In the genomic region with DNA sequence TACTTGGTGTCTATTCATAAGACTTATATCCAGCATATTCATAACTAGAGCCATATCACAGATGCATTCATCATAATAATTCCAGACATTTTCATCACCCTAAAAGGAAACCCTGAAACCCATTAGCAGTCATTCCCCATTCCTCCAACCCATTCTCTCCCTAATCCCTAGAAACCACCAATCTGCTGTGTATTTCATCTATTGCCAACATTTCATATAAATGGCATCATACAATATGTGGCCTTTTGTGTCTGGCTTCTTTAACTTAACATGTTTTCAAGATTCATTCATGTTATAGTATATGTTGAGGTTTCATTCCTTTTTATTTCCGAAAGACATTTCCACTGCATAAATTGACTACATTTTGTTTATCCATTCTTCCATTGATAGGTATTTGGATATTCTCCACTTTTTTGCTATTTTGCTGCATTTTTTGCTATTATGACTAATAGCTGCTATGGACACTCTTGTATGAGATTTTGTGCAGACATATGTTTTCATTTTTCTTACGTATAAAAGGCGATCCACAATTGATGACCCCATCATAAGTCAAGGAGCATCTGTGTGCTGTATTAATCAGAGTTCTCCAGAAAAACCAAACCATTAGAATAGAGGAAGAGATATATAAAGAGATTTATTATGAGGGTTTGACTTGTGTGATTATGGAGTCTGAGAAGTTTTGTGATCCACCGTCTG, we compare ENCODE assay signal across 1 cellular context.
TF ChIP-seq lines count a peak whose summit lies in the region.

No MANE protein-coding gene starts in this region.

TF ChIP-seq in WTC11, 78 proteins besides CTCF, POLR2A, EP300 and RAD21 (continued from another document):
- TF ChIP-seq, protein P1, sequence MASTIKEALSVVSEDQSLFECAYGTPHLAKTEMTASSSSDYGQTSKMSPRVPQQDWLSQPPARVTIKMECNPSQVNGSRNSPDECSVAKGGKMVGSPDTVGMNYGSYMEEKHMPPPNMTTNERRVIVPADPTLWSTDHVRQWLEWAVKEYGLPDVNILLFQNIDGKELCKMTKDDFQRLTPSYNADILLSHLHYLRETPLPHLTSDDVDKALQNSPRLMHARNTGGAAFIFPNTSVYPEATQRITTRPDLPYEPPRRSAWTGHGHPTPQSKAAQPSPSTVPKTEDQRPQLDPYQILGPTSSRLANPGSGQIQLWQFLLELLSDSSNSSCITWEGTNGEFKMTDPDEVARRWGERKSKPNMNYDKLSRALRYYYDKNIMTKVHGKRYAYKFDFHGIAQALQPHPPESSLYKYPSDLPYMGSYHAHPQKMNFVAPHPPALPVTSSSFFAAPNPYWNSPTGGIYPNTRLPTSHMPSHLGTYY (CRISPR knock-in tag; IDR thresholded peaks at IDR 0.05), result no peak
- TF ChIP-seq, protein P2, sequence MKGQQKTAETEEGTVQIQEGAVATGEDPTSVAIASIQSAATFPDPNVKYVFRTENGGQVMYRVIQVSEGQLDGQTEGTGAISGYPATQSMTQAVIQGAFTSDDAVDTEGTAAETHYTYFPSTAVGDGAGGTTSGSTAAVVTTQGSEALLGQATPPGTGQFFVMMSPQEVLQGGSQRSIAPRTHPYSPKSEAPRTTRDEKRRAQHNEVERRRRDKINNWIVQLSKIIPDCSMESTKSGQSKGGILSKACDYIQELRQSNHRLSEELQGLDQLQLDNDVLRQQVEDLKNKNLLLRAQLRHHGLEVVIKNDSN (CRISPR knock-in tag; IDR thresholded peaks at IDR 0.05), result no peak
- TF ChIP-seq, protein P3, sequence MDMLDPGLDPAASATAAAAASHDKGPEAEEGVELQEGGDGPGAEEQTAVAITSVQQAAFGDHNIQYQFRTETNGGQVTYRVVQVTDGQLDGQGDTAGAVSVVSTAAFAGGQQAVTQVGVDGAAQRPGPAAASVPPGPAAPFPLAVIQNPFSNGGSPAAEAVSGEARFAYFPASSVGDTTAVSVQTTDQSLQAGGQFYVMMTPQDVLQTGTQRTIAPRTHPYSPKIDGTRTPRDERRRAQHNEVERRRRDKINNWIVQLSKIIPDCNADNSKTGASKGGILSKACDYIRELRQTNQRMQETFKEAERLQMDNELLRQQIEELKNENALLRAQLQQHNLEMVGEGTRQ (CRISPR knock-in tag; IDR thresholded peaks at IDR 0.05), result no peak
- TF ChIP-seq ZNF263 (CRISPR knock-in tag; IDR thresholded peaks at IDR 0.05; ENCODE audit: low read depth), result no peak
